In genomic region chr6:2245103-2245953, GRCh38 we compare ENCODE assay signal across 8 cellular contexts. TPM values are rescaled to one million over a fixed set of nuclear protein-coding genes. Genes with fewer than 3 reads are reported as not detected.
DNase-seq lines count a peak whose midpoint lies in the region; ATAC-seq, FAIRE-seq and TF ChIP-seq lines count a peak whose summit lies in the region.

Gene GMDS (minus strand): TSS chr6:2245605.

- DNase-seq in AG08396 (ENCODE audit: low spot score): peak; percentile 99
- peak; percentile 92 for DNase-seq in NCI-H2227 (lab: John Stamatoyannopoulos, UW; ENCODE audit: unreplicated experiment)
- peak; percentile 83 for DNase-seq in activated CD4-positive, CD25-positive, alpha-beta regulatory T cell treated with anti-CD3 and anti-CD28 coated beads, Interleukin-2, amount 50 U/mL, for 72 hours
- DNase-seq in central memory CD8-positive, alpha-beta T cell (ENCODE audit: low spot score in 2 of 2): peak; percentile 57 to 67
- DNase-seq in kidney: peak; percentile 96
- DNase-seq in stimulated activated CD4-positive, alpha-beta T cell treated with anti-CD3 and anti-CD28 coated beads, Interleukin-15, amount 100 ng/mL, for 1 hour (ENCODE audit: low read depth in 1 of 2, low spot score in 1 of 2): peak; percentile 66 to 74

- peaks cover 0 to 3% of the 10 kb centered on the region in 2 donors for H3K36me3 ChIP-seq in kidney (ENCODE audit: control insufficient read depth in 1 of 2, insufficient read depth in 2 of 2, low read length in 2 of 2)

- ATAC-seq in GM18873 (IDR thresholded peaks at IDR 0.05; ENCODE audit: low FRiP score, unreplicated experiment) (peak; percentile 80), HG03108 (IDR thresholded peaks at IDR 0.05; ENCODE audit: unreplicated experiment) (peak; percentile 92)
- peak; percentile 92 for ATAC-seq in central memory CD8-positive, alpha-beta T cell (replicated peaks; ENCODE audit: extremely low read depth, poor library complexity, severe bottlenecking)

- intact Hi-C loops in kidney (cut with DNase I): no loop called here

- no peaks in the 10 kb centered on the region for H3K27me3 Mint-ChIP-seq in central memory CD8-positive, alpha-beta T cell

- FAIRE-seq in kidney (lab: Jason Lieb, UNC): no peak

- peaks cover 54% of the 10 kb centered on the region for H3K4me1 Mint-ChIP-seq in central memory CD8-positive, alpha-beta T cell

- peak within 1 kb of the TSS; percentile 84 for H3K27ac Mint-ChIP-seq in central memory CD8-positive, alpha-beta T cell (ENCODE audit: low read depth)

- H3K4me1 ChIP-seq in kidney (ENCODE audit: control insufficient read depth in 1 of 2, insufficient read depth in 1 of 2, low read depth in 1 of 2, low read length in 2 of 2): peaks cover 5 to 6% of the 10 kb centered on the region in 2 donors

- peak within 1 kb of the TSS; percentile 88 for H3K4me3 Mint-ChIP-seq in central memory CD8-positive, alpha-beta T cell

- peak within 1 kb of the TSS; percentile 79 to 96 for H3K4me3 ChIP-seq in kidney (ENCODE audit: low read length in 2 of 2)

- no peak for TF ChIP-seq CTCF in kidney (IDR thresholded peaks at IDR 0.05; ENCODE audit: borderline replicate concordance, extremely low read depth, insufficient read depth)

- peak within 1 kb of the TSS; percentile 74 to 98 for H3K9ac ChIP-seq in kidney (ENCODE audit: low read length in 2 of 2)

- peaks cover 14% of the 10 kb centered on the region for H3K36me3 Mint-ChIP-seq in central memory CD8-positive, alpha-beta T cell (ENCODE audit: insufficient read depth)

- no peaks in the 10 kb centered on the region for H3K9me3 Mint-ChIP-seq in central memory CD8-positive, alpha-beta T cell

- no peaks in the 10 kb centered on the region for H3K9me3 ChIP-seq in kidney (ENCODE audit: control insufficient read depth in 1 of 2, low read length in 2 of 2)

- peak within 1 kb of the TSS; percentile 91 to 97 for H3K27ac ChIP-seq in kidney (ENCODE audit: low read depth in 2 of 2, low read length in 2 of 2)

RNA-seq across cellular contexts. Expression of gene GMDS, which starts in this region (rescaled TPM):
- total RNA-seq in kidney: 63.7 TPM
- 49.6 TPM for polyA plus RNA-seq in kidney (ENCODE audit: insufficient read depth, low read depth, low replicate concordance)

Comparison
In these comparisons a context has a peak if more than half of its experiments do, and no peak if none do; other contexts are left out.
1. Peak in every context shown above with its lines: DNase-seq, ATAC-seq, H3K4me3 ChIP-seq and H3K27ac ChIP-seq.